Comparison of ENCODE assay signal across 35 cellular contexts in the genomic region with DNA sequence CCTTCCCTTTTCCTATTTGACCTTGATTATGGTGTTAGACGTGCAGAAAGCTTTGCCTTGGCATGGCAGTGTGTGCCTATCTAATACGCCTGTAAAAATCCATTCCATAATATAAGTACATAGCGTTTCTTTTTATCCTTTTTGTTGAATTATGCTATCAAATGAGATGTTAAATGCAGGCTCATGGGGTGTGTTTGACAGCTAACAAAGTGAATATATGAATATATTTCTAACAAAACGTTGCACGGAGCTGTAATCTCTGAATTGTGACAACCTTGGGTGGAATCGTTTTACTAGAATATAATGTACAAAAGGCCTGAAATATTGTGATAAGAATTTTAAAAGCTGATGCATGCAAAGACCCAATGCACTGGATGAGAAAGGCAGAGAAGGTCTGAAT.
"Had no signal": no experiment of that assay in that cellular context is flagged by ENCODE, and none has a peak within 500 bp of the region (broad histone marks: within the 10 kb centered on the region; RNA-seq: fewer than 3 reads in every experiment).

No MANE protein-coding gene starts in this region.

- H3K9me3 ChIP-seq: ascending aorta had no signal

- H3K27ac ChIP-seq: ascending aorta, cardiac muscle cell, WERI-Rb-1 had no signal

- H3K4me3 ChIP-seq: ascending aorta, cardiac muscle cell had no signal

- H3K4me1 ChIP-seq: ascending aorta had no signal

- DNase-seq: activated CD4-positive, alpha-beta memory T cell treated with anti-CD3 and anti-CD28 coated beads, Interleukin-2, amount 10 ng/mL, durations not matched to agents 7 days and 5 days; activated CD4-positive, alpha-beta T cell treated with anti-CD3 and anti-CD28 coated beads for 1 hour; activated CD4-positive, alpha-beta T cell treated with anti-CD3 and anti-CD28 coated beads for 36 hours; activated CD4-positive, alpha-beta T cell treated with anti-CD3 and anti-CD28 coated beads for 48 hours; activated CD4-positive, alpha-beta T cell treated with anti-CD3 and anti-CD28 coated beads, Interleukin-2, amount 10 ng/mL, durations not matched to agents 7 days and 5 days; activated CD4-positive, alpha-beta T cell treated with anti-CD3 and anti-CD28 coated beads, Interleukin-2, amount 50 U/mL, for 48 hours; activated CD4-positive, CD25-positive, alpha-beta regulatory T cell; activated CD8-positive, alpha-beta memory T cell treated with anti-CD3 and anti-CD28 coated beads for 24 hours; activated CD8-positive, alpha-beta memory T cell treated with anti-CD3 and anti-CD28 coated beads, Interleukin-2, amount 10 ng/mL, durations not matched to agents 7 days and 5 days; activated CD8-positive, alpha-beta memory T cell treated with anti-CD3 and anti-CD28 coated beads, Interleukin-2, amount 50 U/mL, for 48 hours; activated CD8-positive, alpha-beta T cell treated with anti-CD3 and anti-CD28 coated beads, Interleukin-2, amount 10 ng/mL, durations not matched to agents 7 days and 5 days; activated effector memory CD4-positive, alpha-beta T cell treated with Interleukin-2 at 50 U/mL for 16 hours; activated gamma-delta T cell; activated naive CD4-positive, alpha-beta T cell treated with anti-CD3 and anti-CD28 coated beads, Interleukin-2, amount 10 ng/mL, durations not matched to agents 7 days and 5 days; activated naive CD4-positive, alpha-beta T cell treated with Interleukin-2 at 50 U/mL for 16 hours; activated naive CD8-positive, alpha-beta T cell treated with anti-CD3 and anti-CD28 coated beads, Interleukin-2, amount 10 ng/mL, durations not matched to agents 7 days and 5 days; activated naive CD8-positive, alpha-beta T cell treated with anti-CD3 and anti-CD28 coated beads, Interleukin-2, amount 50 U/mL, for 24 hours; activated T-cell treated with anti-CD3 and anti-CD28 coated beads, Interleukin-2, amount 50 U/mL, for 24 hours; activated T-cell treated with anti-CD3 and anti-CD28 coated beads, Interleukin-2, amount 50 U/mL, for 48 hours; amygdala; anterior cingulate cortex; central memory CD4-positive, alpha-beta T cell; T-helper 1 cell; T-helper 2 cell; T-helper 9 cell; WERI-Rb-1 had no signal

- H3K36me3 Mint-ChIP-seq: activated CD8-positive, alpha-beta memory T cell treated with anti-CD3 and anti-CD28 coated beads, Interleukin-2, amount 10 ng/mL, durations not matched to agents 7 days and 5 days; activated naive CD4-positive, alpha-beta T cell treated with anti-CD3 and anti-CD28 coated beads, Interleukin-2, amount 10 ng/mL, durations not matched to agents 7 days and 5 days; activated naive CD4-positive, alpha-beta T cell treated with anti-CD3 and anti-CD28 coated beads, Interleukin-2, amount 50 U/mL, for 24 hours; activated naive CD8-positive, alpha-beta T cell; activated naive CD8-positive, alpha-beta T cell treated with anti-CD3 and anti-CD28 coated beads, Interleukin-2, amount 10 ng/mL, durations not matched to agents 7 days and 5 days; brain had no signal

- H3K27me3 ChIP-seq: ascending aorta, cardiac muscle cell had no signal

- H3K36me3 ChIP-seq: ascending aorta, cardiac muscle cell, WERI-Rb-1 had no signal

- H3K4me1 Mint-ChIP-seq: activated CD4-positive, alpha-beta memory T cell treated with anti-CD3 and anti-CD28 coated beads, Interleukin-2, amount 10 ng/mL, durations not matched to agents 7 days and 5 days; activated CD4-positive, alpha-beta T cell treated with anti-CD3 and anti-CD28 coated beads for 36 hours; activated CD4-positive, alpha-beta T cell treated with anti-CD3 and anti-CD28 coated beads, Interleukin-2, amount 10 ng/mL, durations not matched to agents 7 days and 5 days; activated CD8-positive, alpha-beta memory T cell treated with anti-CD3 and anti-CD28 coated beads, Interleukin-2, amount 10 ng/mL, durations not matched to agents 7 days and 5 days; activated naive CD4-positive, alpha-beta T cell treated with anti-CD3 and anti-CD28 coated beads, Interleukin-2, amount 10 ng/mL, durations not matched to agents 7 days and 5 days; activated naive CD4-positive, alpha-beta T cell treated with anti-CD3 and anti-CD28 coated beads, Interleukin-2, amount 50 U/mL, for 24 hours; activated naive CD8-positive, alpha-beta T cell treated with anti-CD3 and anti-CD28 coated beads, Interleukin-2, amount 10 ng/mL, durations not matched to agents 7 days and 5 days; activated naive CD8-positive, alpha-beta T cell treated with anti-CD3 and anti-CD28 coated beads, Interleukin-2, amount 50 U/mL, for 24 hours had no signal

- H3K4me3 Mint-ChIP-seq: activated CD4-positive, alpha-beta memory T cell treated with anti-CD3 and anti-CD28 coated beads, Interleukin-2, amount 10 ng/mL, durations not matched to agents 7 days and 5 days; activated CD4-positive, alpha-beta T cell treated with anti-CD3 and anti-CD28 coated beads for 36 hours; activated CD4-positive, alpha-beta T cell treated with anti-CD3 and anti-CD28 coated beads, Interleukin-2, amount 10 ng/mL, durations not matched to agents 7 days and 5 days; activated CD8-positive, alpha-beta memory T cell treated with anti-CD3 and anti-CD28 coated beads, Interleukin-2, amount 10 ng/mL, durations not matched to agents 7 days and 5 days; activated CD8-positive, alpha-beta T cell treated with anti-CD3 and anti-CD28 coated beads, Interleukin-2, amount 10 ng/mL, durations not matched to agents 7 days and 5 days; activated naive CD4-positive, alpha-beta T cell treated with anti-CD3 and anti-CD28 coated beads, Interleukin-2, amount 10 ng/mL, durations not matched to agents 7 days and 5 days; activated naive CD4-positive, alpha-beta T cell treated with anti-CD3 and anti-CD28 coated beads, Interleukin-2, amount 50 U/mL, for 24 hours; activated naive CD8-positive, alpha-beta T cell; activated naive CD8-positive, alpha-beta T cell treated with anti-CD3 and anti-CD28 coated beads, Interleukin-2, amount 10 ng/mL, durations not matched to agents 7 days and 5 days; activated naive CD8-positive, alpha-beta T cell treated with anti-CD3 and anti-CD28 coated beads, Interleukin-2, amount 50 U/mL, for 24 hours; activated T-cell treated with anti-CD3 and anti-CD28 coated beads, Interleukin-2, amount 50 U/mL, for 24 hours; brain; T-helper 1 cell treated with Interleukin-12 subunit alpha and Interleukin-12 subunit beta and Interleukin-4 antibody, amounts not matched to agents 30 μg/mL and 1 μg/mL, for 36 hours; T-helper 2 cell treated with Interferon-gamma antibody and Interleukin-4, amounts not matched to agents 5 μg/mL and 100 μg/mL, for 36 hours; WTC11 had no signal

- H3K27ac Mint-ChIP-seq: activated CD4-positive, alpha-beta memory T cell treated with anti-CD3 and anti-CD28 coated beads, Interleukin-2, amount 10 ng/mL, durations not matched to agents 7 days and 5 days; activated CD4-positive, alpha-beta T cell treated with anti-CD3 and anti-CD28 coated beads for 36 hours; activated CD4-positive, alpha-beta T cell treated with anti-CD3 and anti-CD28 coated beads, Interleukin-2, amount 10 ng/mL, durations not matched to agents 7 days and 5 days; activated CD8-positive, alpha-beta memory T cell treated with anti-CD3 and anti-CD28 coated beads, Interleukin-2, amount 10 ng/mL, durations not matched to agents 7 days and 5 days; activated CD8-positive, alpha-beta T cell treated with anti-CD3 and anti-CD28 coated beads, Interleukin-2, amount 10 ng/mL, durations not matched to agents 7 days and 5 days; activated naive CD4-positive, alpha-beta T cell treated with anti-CD3 and anti-CD28 coated beads, Interleukin-2, amount 10 ng/mL, durations not matched to agents 7 days and 5 days; activated naive CD4-positive, alpha-beta T cell treated with anti-CD3 and anti-CD28 coated beads, Interleukin-2, amount 50 U/mL, for 24 hours; activated naive CD8-positive, alpha-beta T cell; activated naive CD8-positive, alpha-beta T cell treated with anti-CD3 and anti-CD28 coated beads, Interleukin-2, amount 10 ng/mL, durations not matched to agents 7 days and 5 days; activated naive CD8-positive, alpha-beta T cell treated with anti-CD3 and anti-CD28 coated beads, Interleukin-2, amount 50 U/mL, for 24 hours; activated T-cell treated with anti-CD3 and anti-CD28 coated beads, Interleukin-2, amount 50 U/mL, for 24 hours; activated T-helper 2 cell treated with anti-CD3 and anti-CD28 coated beads, Interferon-gamma antibody, Interleukin-2, Interleukin-4, amounts not matched to agents 10 μg/mL and 5 μg/mL and 100 μg/mL, durations not matched to agents 14 hours and 24 hours and 36 hours; T-helper 1 cell treated with Interleukin-12 subunit alpha and Interleukin-12 subunit beta and Interleukin-4 antibody, amounts not matched to agents 30 μg/mL and 1 μg/mL, for 36 hours; T-helper 2 cell treated with Interferon-gamma antibody and Interleukin-4, amounts not matched to agents 5 μg/mL and 100 μg/mL, for 36 hours; WTC11 had no signal

- H3K27me3 Mint-ChIP-seq: activated CD4-positive, alpha-beta memory T cell treated with anti-CD3 and anti-CD28 coated beads, Interleukin-2, amount 10 ng/mL, durations not matched to agents 7 days and 5 days; activated CD4-positive, alpha-beta T cell treated with anti-CD3 and anti-CD28 coated beads, Interleukin-2, amount 10 ng/mL, durations not matched to agents 7 days and 5 days; activated CD8-positive, alpha-beta memory T cell treated with anti-CD3 and anti-CD28 coated beads, Interleukin-2, amount 10 ng/mL, durations not matched to agents 7 days and 5 days; activated naive CD4-positive, alpha-beta T cell treated with anti-CD3 and anti-CD28 coated beads, Interleukin-2, amount 10 ng/mL, durations not matched to agents 7 days and 5 days; activated naive CD8-positive, alpha-beta T cell; activated naive CD8-positive, alpha-beta T cell treated with anti-CD3 and anti-CD28 coated beads, Interleukin-2, amount 10 ng/mL, durations not matched to agents 7 days and 5 days; activated naive CD8-positive, alpha-beta T cell treated with anti-CD3 and anti-CD28 coated beads, Interleukin-2, amount 50 U/mL, for 24 hours; activated T-cell treated with anti-CD3 and anti-CD28 coated beads, Interleukin-2, amount 50 U/mL, for 24 hours had no signal
